ENCODE assay signal across 27 cellular contexts in genomic region chr11:113644605-113645004, GRCh38.
"Had no signal": no experiment of that assay in that cellular context is flagged by ENCODE, and none has a peak within 500 bp of the region (broad histone marks: within the 10 kb centered on the region; RNA-seq: fewer than 3 reads in every experiment).

No MANE protein-coding gene starts in this region.

- H3K4me1 ChIP-seq: adrenal gland, ascending aorta, pancreas, prostate gland, stomach, thyroid gland, upper lobe of right lung had no signal

- FAIRE-seq: pancreas had no signal

- H3K4me3 ChIP-seq: adrenal gland, ascending aorta, pancreas, prostate gland, smooth muscle cell, stomach, thyroid gland, upper lobe of right lung had no signal

- H3K9me3 ChIP-seq: adrenal gland, ascending aorta, pancreas, prostate gland, thyroid gland, upper lobe of right lung had no signal

- H3K27ac ChIP-seq: adrenal gland, ascending aorta, pancreas, prostate gland, stomach, thyroid gland, upper lobe of right lung had no signal

- H3K36me3 ChIP-seq: adrenal gland, ascending aorta, pancreas, prostate gland, stomach, thyroid gland, upper lobe of right lung had no signal

- H3K9me3 Mint-ChIP-seq: activated naive CD4-positive, alpha-beta T cell treated with anti-CD3 and anti-CD28 coated beads for 36 hours; activated naive CD8-positive, alpha-beta T cell treated with anti-CD3 and anti-CD28 coated beads for 36 hours; activated T-helper 1 cell treated with anti-CD3 and anti-CD28 coated beads, Interleukin-12 subunit alpha, Interleukin-12 subunit beta, Interleukin-2, Interleukin-4 antibody, amounts not matched to agents 30 ng/mL and 10 ng/mL and 1 ng/mL, durations not matched to agents 14 hours and 24 hours and 36 hours; stimulated activated naive B cell treated with anti-CD40 and anti-IgM and Interleukin-4, amounts not matched to agents 10 μg/mL and 1 μg/mL and 100 μg/mL, for 72 hours had no signal

- H3K4me2 ChIP-seq: smooth muscle cell had no signal

- H3K27me3 Mint-ChIP-seq: brain had no signal

- H3K27ac Mint-ChIP-seq: activated CD4-positive, alpha-beta T cell treated with anti-CD3 and anti-CD28 coated beads for 36 hours; activated naive CD4-positive, alpha-beta T cell treated with anti-CD3 and anti-CD28 coated beads for 36 hours; activated naive CD8-positive, alpha-beta T cell treated with anti-CD3 and anti-CD28 coated beads for 36 hours; activated T-helper 1 cell treated with anti-CD3 and anti-CD28 coated beads, Interleukin-12 subunit alpha, Interleukin-12 subunit beta, Interleukin-2, Interleukin-4 antibody, amounts not matched to agents 30 ng/mL and 10 ng/mL and 1 ng/mL, durations not matched to agents 14 hours and 24 hours and 36 hours; brain; naive thymus-derived CD8-positive, alpha-beta T cell; stimulated activated naive B cell treated with anti-CD40 and anti-IgM and Interleukin-4, amounts not matched to agents 10 μg/mL and 1 μg/mL and 100 μg/mL, for 72 hours had no signal

- H3K27me3 ChIP-seq: adrenal gland, ascending aorta, pancreas, stomach, thyroid gland, upper lobe of right lung had no signal

- H3K4me1 Mint-ChIP-seq: activated CD4-positive, alpha-beta T cell treated with anti-CD3 and anti-CD28 coated beads for 36 hours; activated naive CD8-positive, alpha-beta T cell treated with anti-CD3 and anti-CD28 coated beads for 36 hours; naive thymus-derived CD8-positive, alpha-beta T cell; neural crest cell; stimulated activated naive B cell treated with anti-CD40 and anti-IgM and Interleukin-4, amounts not matched to agents 10 μg/mL and 1 μg/mL and 100 μg/mL, for 72 hours had no signal

- H3K36me3 Mint-ChIP-seq: activated naive CD8-positive, alpha-beta T cell treated with anti-CD3 and anti-CD28 coated beads for 36 hours; brain; naive thymus-derived CD8-positive, alpha-beta T cell; stimulated activated naive B cell treated with anti-CD40 and anti-IgM and Interleukin-4, amounts not matched to agents 10 μg/mL and 1 μg/mL and 100 μg/mL, for 72 hours had no signal

- DNase-seq: activated CD4-positive, alpha-beta T cell treated with anti-CD3 and anti-CD28 coated beads for 36 hours; activated CD4-positive, alpha-beta T cell treated with anti-CD3 and anti-CD28 coated beads, Interleukin-2, amount 50 U/mL, for 48 hours; activated CD4-positive, CD25-positive, alpha-beta regulatory T cell; activated CD8-positive, alpha-beta memory T cell treated with anti-CD3 and anti-CD28 coated beads, Interleukin-2, amount 50 U/mL, for 4 hours; activated effector memory CD4-positive, alpha-beta T cell treated with anti-CD3 and anti-CD28 coated beads, Interleukin-2, amount 50 U/mL, for 16 hours; activated naive CD4-positive, alpha-beta T cell treated with anti-CD3 and anti-CD28 coated beads for 36 hours; activated naive CD8-positive, alpha-beta T cell treated with anti-CD3 and anti-CD28 coated beads for 36 hours; activated T-cell treated with anti-CD3 and anti-CD28 coated beads, Interleukin-2, amount 50 U/mL, for 1 hour; adrenal gland; central memory CD4-positive, alpha-beta T cell; foreskin fibroblast; naive thymus-derived CD8-positive, alpha-beta T cell; nucleus accumbens; pancreas; retina; stimulated activated CD4-positive, alpha-beta T cell treated with anti-CD3 and anti-CD28 coated beads, Interleukin-2, amount 100 ng/mL, for 24 hours; stimulated activated naive B cell treated with anti-CD40 and anti-IgM and Interleukin-4, amounts not matched to agents 10 μg/mL and 1 μg/mL and 100 μg/mL, for 72 hours; stomach; thyroid gland; upper lobe of right lung had no signal

- ATAC-seq: activated CD4-positive, alpha-beta T cell treated with anti-CD3 and anti-CD28 coated beads for 36 hours; esophagus mucosa; naive thymus-derived CD8-positive, alpha-beta T cell; pancreas; stimulated activated naive B cell treated with anti-CD40 and anti-IgM and Interleukin-4, amounts not matched to agents 10 μg/mL and 1 μg/mL and 100 μg/mL, for 72 hours; upper lobe of right lung had no signal

- H3K4me3 Mint-ChIP-seq: activated CD4-positive, alpha-beta T cell treated with anti-CD3 and anti-CD28 coated beads for 36 hours; activated naive CD4-positive, alpha-beta T cell treated with anti-CD3 and anti-CD28 coated beads for 36 hours; activated naive CD8-positive, alpha-beta T cell treated with anti-CD3 and anti-CD28 coated beads for 36 hours; activated T-helper 1 cell treated with anti-CD3 and anti-CD28 coated beads, Interleukin-12 subunit alpha, Interleukin-12 subunit beta, Interleukin-2, Interleukin-4 antibody, amounts not matched to agents 30 ng/mL and 10 ng/mL and 1 ng/mL, durations not matched to agents 14 hours and 24 hours and 36 hours; brain; naive thymus-derived CD8-positive, alpha-beta T cell; neural crest cell; stimulated activated naive B cell treated with anti-CD40 and anti-IgM and Interleukin-4, amounts not matched to agents 10 μg/mL and 1 μg/mL and 100 μg/mL, for 72 hours had no signal
